ENCODE assay signal across 8 cellular contexts in genomic region chr15:81921163-81921562, GRCh38.
"Had no signal": no experiment of that assay in that cellular context is flagged by ENCODE, and none has a peak within 500 bp of the region (broad histone marks: within the 10 kb centered on the region; RNA-seq: fewer than 3 reads in every experiment).

No MANE protein-coding gene starts in this region.

- FAIRE-seq: G401.6, GM12878, GM12891, GM12892, GM18507, GM19239 had no signal

- DNase-seq: GDM1, GF-D8 had no signal

- H3K4me3 ChIP-seq: GM12878 had no signal

- ATAC-seq: GM12878 had no signal
